In the genomic region with DNA sequence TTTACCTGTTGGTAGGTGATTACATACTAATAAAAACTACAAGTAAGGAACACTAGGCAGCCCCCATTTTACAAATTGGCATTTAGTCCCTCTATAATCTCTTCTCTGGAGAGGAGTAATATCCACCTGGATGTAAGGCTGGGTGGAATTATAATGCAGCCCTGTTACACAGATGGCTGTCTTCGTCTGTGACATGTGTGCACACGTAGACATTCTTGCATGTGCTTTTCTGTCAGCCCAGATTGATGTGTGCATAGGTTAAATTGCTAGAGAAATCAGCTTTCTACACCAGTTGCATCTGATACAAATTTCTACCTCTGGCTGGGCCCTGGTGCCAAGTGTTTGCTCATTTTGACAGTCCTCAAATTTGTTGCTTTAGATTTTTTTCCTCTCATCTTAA, we compare ENCODE assay signal across 34 cellular contexts.
"Had no signal": no experiment of that assay in that cellular context is flagged by ENCODE, and none has a peak within 500 bp of the region (broad histone marks: within the 10 kb centered on the region; RNA-seq: fewer than 3 reads in every experiment).

No MANE protein-coding gene starts in this region.

- H3K27me3 Mint-ChIP-seq: activated CD4-positive, alpha-beta memory T cell treated with anti-CD3 and anti-CD28 coated beads for 36 hours; activated CD4-positive, alpha-beta T cell treated with anti-CD3 and anti-CD28 coated beads for 36 hours; activated CD4-positive, alpha-beta T cell treated with anti-CD3 and anti-CD28 coated beads, Interleukin-2, amount 10 ng/mL, durations not matched to agents 24 days and 14 days; activated naive CD4-positive, alpha-beta T cell treated with anti-CD3 and anti-CD28 coated beads, Interleukin-2, amount 10 ng/mL, durations not matched to agents 7 days and 5 days; activated T-cell treated with anti-CD3 and anti-CD28 coated beads, Interleukin-2, amount 50 U/mL, for 24 hours; brain; T-helper 17 cell had no signal

- FAIRE-seq: endometrium, endothelial cell of umbilical vein had no signal

- DNase-seq: activated CD4-positive, alpha-beta memory T cell treated with anti-CD3 and anti-CD28 coated beads for 36 hours; activated CD4-positive, alpha-beta T cell treated with anti-CD3 and anti-CD28 coated beads for 36 hours; activated CD4-positive, alpha-beta T cell treated with anti-CD3 and anti-CD28 coated beads, Interleukin-2, amount 10 ng/mL, durations not matched to agents 24 days and 14 days; activated CD4-positive, CD25-positive, alpha-beta regulatory T cell; activated CD4-positive, CD25-positive, alpha-beta regulatory T cell treated with anti-CD3 and anti-CD28 coated beads, Interleukin-2, amount 50 U/mL, for 72 hours; activated CD8-positive, alpha-beta memory T cell treated with anti-CD3 and anti-CD28 coated beads, Interleukin-2, amount 10 ng/mL, durations not matched to agents 7 days and 5 days; activated CD8-positive, alpha-beta memory T cell treated with anti-CD3 and anti-CD28 coated beads, Interleukin-2, amount 50 U/mL, for 4 hours; activated CD8-positive, alpha-beta T cell treated with anti-CD3 and anti-CD28 coated beads, Interleukin-2, amount 10 ng/mL, durations not matched to agents 7 days and 5 days; activated gamma-delta T cell; activated naive CD4-positive, alpha-beta T cell; activated naive CD4-positive, alpha-beta T cell treated with anti-CD3 and anti-CD28 coated beads, Interleukin-2, amount 10 ng/mL, durations not matched to agents 7 days and 5 days; activated naive CD8-positive, alpha-beta T cell treated with anti-CD3 and anti-CD28 coated beads, Interleukin-2, amount 10 ng/mL, durations not matched to agents 7 days and 5 days; activated T-cell treated with anti-CD3 and anti-CD28 coated beads, Interleukin-2, amount 50 U/mL, for 24 hours; activated T-cell treated with anti-CD3 and anti-CD28 coated beads, Interleukin-2, amount 50 U/mL, for 72 hours; central memory CD4-positive, alpha-beta T cell; cerebellar nuclear complex; colonic mucosa; effector CD8-positive, alpha-beta T cell; esophagus squamous epithelium; foreskin melanocyte; head of caudate nucleus; T-helper 17 cell; T1000; WERI-Rb-1 had no signal

- H3K4me1 ChIP-seq: breast epithelium, colonic mucosa had no signal

- H3K4me3 Mint-ChIP-seq: activated CD4-positive, alpha-beta memory T cell treated with anti-CD3 and anti-CD28 coated beads for 36 hours; activated CD4-positive, alpha-beta T cell treated with anti-CD3 and anti-CD28 coated beads for 36 hours; activated CD4-positive, alpha-beta T cell treated with anti-CD3 and anti-CD28 coated beads, Interleukin-2, amount 10 ng/mL, durations not matched to agents 24 days and 14 days; activated CD8-positive, alpha-beta memory T cell treated with anti-CD3 and anti-CD28 coated beads, Interleukin-2, amount 10 ng/mL, durations not matched to agents 7 days and 5 days; activated CD8-positive, alpha-beta T cell treated with anti-CD3 and anti-CD28 coated beads, Interleukin-2, amount 10 ng/mL, durations not matched to agents 7 days and 5 days; activated naive CD4-positive, alpha-beta T cell treated with anti-CD3 and anti-CD28 coated beads, Interleukin-2, amount 10 ng/mL, durations not matched to agents 7 days and 5 days; activated naive CD8-positive, alpha-beta T cell treated with anti-CD3 and anti-CD28 coated beads, Interleukin-2, amount 10 ng/mL, durations not matched to agents 7 days and 5 days; activated T-cell treated with anti-CD3 and anti-CD28 coated beads, Interleukin-2, amount 50 U/mL, for 24 hours; activated T-cell treated with anti-CD3 and anti-CD28 coated beads, Interleukin-2, amount 50 U/mL, for 72 hours; brain; T-helper 17 cell; T-helper 2 cell treated with Interferon-gamma antibody and Interleukin-4, amounts not matched to agents 5 μg/mL and 100 μg/mL, for 36 hours had no signal

- H3K27me3 ChIP-seq: ascending aorta, breast epithelium, cardiac muscle cell, colonic mucosa, gastroesophageal sphincter had no signal

- H3K36me3 ChIP-seq: ascending aorta, breast epithelium, cardiac muscle cell, colonic mucosa, esophagus squamous epithelium, gastroesophageal sphincter, WERI-Rb-1 had no signal

- H3K4me3 ChIP-seq: ascending aorta, breast epithelium, cardiac muscle cell, colonic mucosa, esophagus squamous epithelium, gastroesophageal sphincter had no signal

- H3K9me3 ChIP-seq: ascending aorta, breast epithelium, colonic mucosa, esophagus squamous epithelium, gastroesophageal sphincter had no signal

- ATAC-seq: activated CD4-positive, alpha-beta T cell treated with anti-CD3 and anti-CD28 coated beads for 36 hours; activated CD8-positive, alpha-beta memory T cell treated with anti-CD3 and anti-CD28 coated beads, Interleukin-2, amount 10 ng/mL, durations not matched to agents 7 days and 5 days; activated CD8-positive, alpha-beta T cell treated with anti-CD3 and anti-CD28 coated beads, Interleukin-2, amount 10 ng/mL, durations not matched to agents 7 days and 5 days; activated naive CD4-positive, alpha-beta T cell treated with anti-CD3 and anti-CD28 coated beads, Interleukin-2, amount 50 U/mL, for 72 hours; activated T-cell treated with anti-CD3 and anti-CD28 coated beads, Interleukin-2, amount 50 U/mL, for 72 hours; gastroesophageal sphincter; T-helper 17 cell had no signal

- H3K27ac Mint-ChIP-seq: activated CD4-positive, alpha-beta memory T cell treated with anti-CD3 and anti-CD28 coated beads for 36 hours; activated CD4-positive, alpha-beta T cell treated with anti-CD3 and anti-CD28 coated beads for 36 hours; activated CD4-positive, alpha-beta T cell treated with anti-CD3 and anti-CD28 coated beads, Interleukin-2, amount 10 ng/mL, durations not matched to agents 24 days and 14 days; activated CD8-positive, alpha-beta memory T cell treated with anti-CD3 and anti-CD28 coated beads, Interleukin-2, amount 10 ng/mL, durations not matched to agents 7 days and 5 days; activated CD8-positive, alpha-beta T cell treated with anti-CD3 and anti-CD28 coated beads, Interleukin-2, amount 10 ng/mL, durations not matched to agents 7 days and 5 days; activated naive CD4-positive, alpha-beta T cell treated with anti-CD3 and anti-CD28 coated beads, Interleukin-2, amount 10 ng/mL, durations not matched to agents 7 days and 5 days; activated naive CD4-positive, alpha-beta T cell treated with anti-CD3 and anti-CD28 coated beads, Interleukin-2, amount 50 U/mL, for 72 hours; activated T-cell treated with anti-CD3 and anti-CD28 coated beads, Interleukin-2, amount 50 U/mL, for 24 hours; activated T-cell treated with anti-CD3 and anti-CD28 coated beads, Interleukin-2, amount 50 U/mL, for 72 hours; T-helper 17 cell; T-helper 2 cell treated with Interferon-gamma antibody and Interleukin-4, amounts not matched to agents 5 μg/mL and 100 μg/mL, for 36 hours had no signal

- H3K36me3 Mint-ChIP-seq: activated CD4-positive, alpha-beta memory T cell treated with anti-CD3 and anti-CD28 coated beads for 36 hours had no signal

- H3K27ac ChIP-seq: ascending aorta, breast epithelium, cardiac muscle cell, colonic mucosa, epithelial cell of prostate, esophagus squamous epithelium, gastroesophageal sphincter, WERI-Rb-1 had no signal

- H3K9me3 Mint-ChIP-seq: brain had no signal
